8 cellular contexts compared by ENCODE assay signal in genomic region chr19:36141039-36141914, GRCh38. TPM values are rescaled to one million over a fixed set of nuclear protein-coding genes. Genes with fewer than 3 reads are reported as not detected.
DNase-seq lines count a peak whose midpoint lies in the region; ATAC-seq, FAIRE-seq and TF ChIP-seq lines count a peak whose summit lies in the region.

No MANE protein-coding gene starts in this region.

- peaks cover 5% of the 10 kb centered on the region for H3F3A ChIP-seq in smooth muscle cell (ENCODE audit: low read depth)

- H3K4me3 Mint-ChIP-seq in activated B cell treated with CpG ODN at 0.5 μM for 24 hours (peak overlapping the region; percentile 97), immature natural killer cell (peak overlapping the region; percentile 94 to 97 (median 97))

- H3K27me3 ChIP-seq in bronchial epithelial cell (ENCODE audit: control insufficient read depth, insufficient read depth, low read length) (no peaks in the 10 kb centered on the region), smooth muscle cell (ENCODE audit: low read depth) (no peaks in the 10 kb centered on the region)

- FAIRE-seq in bronchial epithelial cell (lab: Jason Lieb, UNC) = no peak

- H3K36me3 ChIP-seq in bronchial epithelial cell (ENCODE audit: control insufficient read depth, insufficient read depth, low read length) (peaks cover 32% of the 10 kb centered on the region), smooth muscle cell (ENCODE audit: low read depth) (peaks cover 3% of the 10 kb centered on the region)

- no peak overlapping the region for H2AFZ ChIP-seq in smooth muscle cell (ENCODE audit: low read depth)

- WGBS in smooth muscle cell (ENCODE audit: low lambda C conversion rate) = 19% methylated on average over 37 of the region's 42 CpGs

- ATAC-seq in HG03108 (IDR thresholded peaks at IDR 0.05; ENCODE audit: unreplicated experiment) (peak; percentile 40), activated B cell treated with CpG ODN at 0.5 μM for 24 hours (ENCODE audit: low read depth) (peak; percentile 78), HG02938 (IDR thresholded peaks at IDR 0.05; ENCODE audit: unreplicated experiment) (no peak)

- peak overlapping the region; percentile 97 for H3K9ac ChIP-seq in smooth muscle cell (ENCODE audit: low read depth)

- no peaks in the 10 kb centered on the region for H3K4me1 ChIP-seq in smooth muscle cell (ENCODE audit: low read depth)

- H4K20me1 ChIP-seq in smooth muscle cell (ENCODE audit: low read depth) = peaks cover 32% of the 10 kb centered on the region

- intact Hi-C loops in activated B cell treated with CpG ODN at 0.5 μM for 24 hours (cut with micrococcal nuclease) = loop anchor here (2.0 to 5.0 kb wide), 2 partner anchors 242 to 1464 kb away; partner anchors contain the start of genes SCGB2B2 and ZNF302

- H3K4me3 ChIP-seq in GM12864 (ENCODE audit: low read depth, low read length) (peak overlapping the region; percentile 87), bronchial epithelial cell (ENCODE audit: low read depth, low read length) (peak overlapping the region; percentile 98), smooth muscle cell (peak overlapping the region; percentile 97)

- H3K27ac Mint-ChIP-seq in activated B cell treated with CpG ODN at 0.5 μM for 24 hours = peak overlapping the region; percentile 97
- H3K27ac Mint-ChIP-seq in immature natural killer cell = peak overlapping the region; percentile 92 to 97 (median 94)

- TF ChIP-seq CTCF in GM12864 (IDR thresholded peaks at IDR 0.05; ENCODE audit: low read depth, low read length, missing control alignments) (no peak), activated B cell treated with CpG ODN at 0.5 μM for 24 hours (IDR thresholded peaks at IDR 0.05) (no peak), bronchial epithelial cell (IDR thresholded peaks at IDR 0.05; ENCODE audit: insufficient read depth, low read length, severe bottlenecking) (no peak), smooth muscle cell (IDR thresholded peaks at IDR 0.05; ENCODE audit: borderline replicate concordance, insufficient read depth, poor library complexity, severe bottlenecking) (no peak)

- H3K79me2 ChIP-seq in smooth muscle cell (ENCODE audit: low read depth) = peaks cover 35% of the 10 kb centered on the region

- no peaks in the 10 kb centered on the region for H3K27me3 Mint-ChIP-seq in activated B cell treated with CpG ODN at 0.5 μM for 24 hours
- H3K27me3 Mint-ChIP-seq in immature natural killer cell (ENCODE audit: low read depth in 3 of 3) = peaks cover 4 to 16% (median 10%) of the 10 kb centered on the region in 3 donors

- H3K36me3 Mint-ChIP-seq in activated B cell treated with CpG ODN at 0.5 μM for 24 hours (ENCODE audit: low read depth) = peaks cover 46% of the 10 kb centered on the region
- peaks cover 11 to 27% (median 16%) of the 10 kb centered on the region in 3 donors for H3K36me3 Mint-ChIP-seq in immature natural killer cell

- POLR2A ChIA-PET in activated B cell treated with CpG ODN at 0.5 μM for 24 hours (lab: Charles Lee) = interaction anchor here (0.7 to 3.6 kb wide), 6 partner anchors 12 to 1024 kb away, joined by 3 to 65 read pairs (median 10); partner anchors contain the start of genes POLR2I, TBCB, THAP8 and ZNF146

- DNase-seq in GM12864 (ENCODE audit: low read depth) (peak; percentile 59), NCI-H2227 treated with DMSO at 0.1 percent for 48 hours (lab: John Stamatoyannopoulos, UW) (peak; percentile 94), activated B cell treated with CpG ODN at 0.5 μM for 24 hours (peak; percentile 84), bronchial epithelial cell (ENCODE audit: low read depth) (peak; percentile 83), immature natural killer cell (peak; percentile 85 to 86 (median 86)), smooth muscle cell (lab: John Stamatoyannopoulos, UW; ENCODE audit: unreplicated experiment) (peak; percentile 38)

- H3K9me3 Mint-ChIP-seq in activated B cell treated with CpG ODN at 0.5 μM for 24 hours (no peaks in the 10 kb centered on the region), immature natural killer cell (no peaks in the 10 kb centered on the region)

- peak overlapping the region; percentile 94 for H3K4me2 ChIP-seq in smooth muscle cell

- H3K4me1 Mint-ChIP-seq in activated B cell treated with CpG ODN at 0.5 μM for 24 hours (peaks cover 16% of the 10 kb centered on the region), immature natural killer cell (peaks cover 13 to 22% of the 10 kb centered on the region in 2 donors)

- CTCF ChIA-PET in activated B cell treated with CpG ODN at 0.5 μM for 24 hours (lab: Charles Lee) = no interaction called here

- no peaks in the 10 kb centered on the region for H3K9me3 ChIP-seq in smooth muscle cell (replicated peaks; ENCODE audit: low read depth)

- H3K27ac ChIP-seq in smooth muscle cell (ENCODE audit: low read depth) = peak overlapping the region; percentile 94

RNA-seq across cellular contexts. Expression of gene CAPNS1, which starts 1.4 kb away (rescaled TPM):
- 442 and 477 TPM in 2 replicates for total RNA-seq in activated B cell treated with CpG ODN at 0.5 μM for 24 hours
- total RNA-seq in bronchial epithelial cell = 240 and 418 TPM in 2 replicates
- polyA plus RNA-seq in immature natural killer cell = 100 to 1,000 TPM; 176 to 253 (median 225) TPM
- 183 and 252 TPM in 2 replicates for total RNA-seq in smooth muscle cell
- 365 and 383 TPM in 2 replicates for polyA plus RNA-seq in smooth muscle cell

RNA-seq across cellular contexts. Expression of gene COX7A1, which starts 11.0 kb away (rescaled TPM):
- total RNA-seq in activated B cell treated with CpG ODN at 0.5 μM for 24 hours = not detected in 2 replicates
- total RNA-seq in bronchial epithelial cell = 0.64 and 1.6 TPM in 2 replicates
- not detected for polyA plus RNA-seq in immature natural killer cell
- total RNA-seq in smooth muscle cell = not detected in 2 replicates
- polyA plus RNA-seq in smooth muscle cell = 1.5 TPM in 1 of 2 replicates, not detected in the other

RNA-seq across cellular contexts. Expression of gene TBCB, which starts 26.0 kb away (rescaled TPM):
- 138 and 144 TPM in 2 replicates for total RNA-seq in activated B cell treated with CpG ODN at 0.5 μM for 24 hours
- total RNA-seq in bronchial epithelial cell = 132 and 152 TPM in 2 replicates
- polyA plus RNA-seq in immature natural killer cell = 100 to 1,000 TPM; 341 to 445 (median 385) TPM
- 104 and 146 TPM in 2 replicates for total RNA-seq in smooth muscle cell
- polyA plus RNA-seq in smooth muscle cell = 234 and 241 TPM in 2 replicates

RNA-seq across cellular contexts. Expression of gene POLR2I, which starts 26.6 kb away (rescaled TPM):
- total RNA-seq in activated B cell treated with CpG ODN at 0.5 μM for 24 hours (46.6 and 51.6 TPM in 2 replicates), bronchial epithelial cell (68.2 and 107 TPM in 2 replicates), smooth muscle cell (33.3 and 102 TPM in 2 replicates)
- polyA plus RNA-seq in immature natural killer cell (100 to 1,000 TPM; 102 to 136 (median 127) TPM), smooth muscle cell (132 and 172 TPM in 2 replicates)

RNA-seq across cellular contexts. Expression of gene OVOL3, which starts 30.3 kb away (rescaled TPM):
- total RNA-seq in activated B cell treated with CpG ODN at 0.5 μM for 24 hours = not detected in 2 replicates
- not detected in 2 replicates for total RNA-seq in bronchial epithelial cell
- polyA plus RNA-seq in immature natural killer cell = not detected
- total RNA-seq in smooth muscle cell = not detected in 2 replicates
- polyA plus RNA-seq in smooth muscle cell = not detected in 2 replicates

Comparison
In these comparisons a context has a peak if more than half of its experiments do, and no peak if none do; other contexts are left out.
1. DNase-seq: peak in every context shown above with its lines; median percentile 94 in NCI-H2227 treated with DMSO at 0.1 percent for 48 hours; 86 in immature natural killer cell; 84 in activated B cell treated with CpG ODN at 0.5 μM for 24 hours; 83 in bronchial epithelial cell; 59 in GM12864; 38 in smooth muscle cell.